In the genomic region with DNA sequence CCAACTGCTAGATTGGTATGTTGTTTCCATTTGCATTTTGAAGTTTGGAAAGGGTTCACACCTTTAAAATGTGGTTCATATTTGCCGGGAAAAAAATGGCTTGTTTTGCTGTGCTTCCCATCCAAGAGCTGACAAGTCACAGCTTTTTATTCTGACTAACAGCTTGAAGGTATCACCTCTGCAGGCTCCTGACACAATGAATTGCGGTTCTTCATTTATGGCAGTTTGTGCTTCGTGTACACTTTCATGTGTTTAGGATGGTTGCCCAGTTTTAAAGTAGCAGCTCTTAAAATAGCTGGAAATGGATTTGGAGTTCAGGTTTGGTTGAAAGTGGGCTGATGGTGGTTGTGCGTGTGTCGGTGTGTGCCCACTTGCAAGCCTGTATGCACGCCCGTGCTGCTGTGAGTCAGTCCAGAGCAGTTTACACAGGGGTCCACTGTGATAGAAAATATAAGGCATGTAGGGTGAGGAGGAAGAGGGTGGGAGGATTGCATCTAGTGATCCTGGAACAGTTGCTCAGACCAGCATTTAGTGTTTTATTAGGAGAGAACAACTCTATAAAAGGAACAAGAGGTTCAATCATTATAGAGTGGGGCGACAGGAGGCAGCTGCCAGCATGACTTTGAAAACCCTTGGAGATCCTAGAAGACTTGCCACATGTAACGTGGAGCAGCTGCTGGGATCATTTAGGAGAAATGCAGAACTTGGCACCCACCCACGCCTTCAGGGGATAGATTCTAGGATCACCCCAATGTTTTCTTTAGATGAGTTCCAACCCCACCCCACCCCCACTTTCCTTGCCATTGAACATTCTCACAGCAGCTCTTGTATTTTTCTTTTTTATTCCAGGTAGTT, we compare ENCODE assay signal across 20 cellular contexts.
DNase-seq lines count a peak whose midpoint lies in the region; ATAC-seq, FAIRE-seq and TF ChIP-seq lines count a peak whose summit lies in the region.
"Had no signal": no experiment of that assay in that cellular context is flagged by ENCODE, and none has a peak within 500 bp of the region (broad histone marks: within the 10 kb centered on the region; RNA-seq: fewer than 3 reads in every experiment).

No MANE protein-coding gene starts in this region.

- H3K36me3 Mint-ChIP-seq in nephron progenitor cell (ENCODE audit: low read depth) (no peaks in the 10 kb centered on the region), endodermal cell (ENCODE audit: low read depth) (no peaks in the 10 kb centered on the region)
- H3K36me3 Mint-ChIP-seq: type B pancreatic cell had no signal

- H3K36me3 ChIP-seq in fibroblast of lung (ENCODE audit: control insufficient read depth, insufficient read depth, low read length) (no peaks in the 10 kb centered on the region), endodermal cell (ENCODE audit: control insufficient read depth, insufficient read depth, low read length) (no peaks in the 10 kb centered on the region)
- H3K36me3 ChIP-seq: breast epithelium, HAP-1, sigmoid colon had no signal

- no peak overlapping the region for H2AFZ ChIP-seq in fibroblast of lung (ENCODE audit: low read length)

- H3K9me3 Mint-ChIP-seq in nephron progenitor cell (no peaks in the 10 kb centered on the region), endodermal cell (no peaks in the 10 kb centered on the region)
- H3K9me3 Mint-ChIP-seq: activated CD4-positive, alpha-beta T cell treated with anti-CD3 and anti-CD28 coated beads, Interleukin-2, amount 10 ng/mL, durations not matched to agents 7 days and 5 days; type B pancreatic cell had no signal

- WGBS in A549 (ENCODE audit: missing lambda C conversion rate), result 88% methylated on average over 10 of the region's 10 CpGs
- WGBS in endodermal cell (ENCODE audit: insufficient coverage in 1 of 2, insufficient read length in 1 of 2), 2 experiments, result 93% methylated on average over 4 to 10 of the region's 10 CpGs

- POLR2A ChIA-PET in A549 (lab: Yijun Ruan, JAX), result no interaction called here

- H3K4me3 ChIP-seq in A549, result no peak overlapping the region
- no peak overlapping the region for H3K4me3 ChIP-seq in LNCaP clone FGC (ENCODE audit: low read depth, low read length)
- H3K4me3 ChIP-seq in fibroblast of lung (replicated peaks in 1 of 4; ENCODE audit: control extremely low read depth in 1 of 4, insufficient read depth in 1 of 4, low read depth in 3 of 4, low read length in 4 of 4), result no peak overlapping the region
- no peak overlapping the region for H3K4me3 ChIP-seq in endodermal cell (ENCODE audit: low read length)
- H3K4me3 ChIP-seq: breast epithelium, HAP-1, sigmoid colon had no signal

- peaks cover 10% of the 10 kb centered on the region for H3K27me3 Mint-ChIP-seq in nephron progenitor cell (ENCODE audit: low read depth, poor library complexity)
- peaks cover 71% of the 10 kb centered on the region for H3K27me3 Mint-ChIP-seq in endodermal cell (ENCODE audit: insufficient read depth)
- H3K27me3 Mint-ChIP-seq: activated naive CD8-positive, alpha-beta T cell had no signal

- H3K9me3 ChIP-seq in A549 (no peaks in the 10 kb centered on the region), fibroblast of lung (ENCODE audit: control insufficient read depth, insufficient read depth, low read depth, low read length) (no peaks in the 10 kb centered on the region), endodermal cell (ENCODE audit: control insufficient read depth, low read length) (no peaks in the 10 kb centered on the region)
- H3K9me3 ChIP-seq: breast epithelium, HAP-1, sigmoid colon had no signal

- CTCF ChIA-PET in A549 (lab: Yijun Ruan, JAX), result interaction anchor here (1.0 to 2.1 kb wide), 5 partner anchors 8 to 111 kb away, joined by 3 to 7 read pairs (median 3); no protein-coding TSS in a partner anchor

- TF ChIP-seq POLR2A in A549 (IDR thresholded peaks at IDR 0.05; ENCODE audit: low read length), result no peak

- H3K4me2 ChIP-seq in A549 (no peak overlapping the region), fibroblast of lung (ENCODE audit: extremely low read depth, insufficient read depth, low read length) (peak overlapping the region; percentile 34)

- H3K27me3 ChIP-seq in fibroblast of lung (ENCODE audit: control insufficient read depth, insufficient read depth, low read length) (no peaks in the 10 kb centered on the region), endodermal cell (ENCODE audit: control insufficient read depth, insufficient read depth, low read length, poor library complexity, severe bottlenecking) (peaks cover 31% of the 10 kb centered on the region)
- H3K27me3 ChIP-seq: breast epithelium had no signal

- no peaks in the 10 kb centered on the region for H4K20me1 ChIP-seq in fibroblast of lung (ENCODE audit: control insufficient read depth, extremely low read depth, insufficient read depth, low read length)

- H3K4me1 Mint-ChIP-seq in nephron progenitor cell (peaks cover 64% of the 10 kb centered on the region), endodermal cell (peaks cover 20% of the 10 kb centered on the region)
- H3K4me1 Mint-ChIP-seq: activated CD4-positive, alpha-beta T cell treated with anti-CD3 and anti-CD28 coated beads, Interleukin-2, amount 10 ng/mL, durations not matched to agents 7 days and 5 days had no signal

- H3K9ac ChIP-seq in fibroblast of lung (ENCODE audit: insufficient read depth, low read length) (no peak overlapping the region), endodermal cell (ENCODE audit: extremely low read depth, low read length, poor library complexity, severe bottlenecking) (no peak overlapping the region)

- no peaks in the 10 kb centered on the region for H3K79me2 ChIP-seq in fibroblast of lung (ENCODE audit: control insufficient read depth, insufficient read depth, low read length)

- H3K4me3 Mint-ChIP-seq in nephron progenitor cell (no peak overlapping the region), endodermal cell (no peak overlapping the region)
- H3K4me3 Mint-ChIP-seq: activated CD4-positive, alpha-beta T cell treated with anti-CD3 and anti-CD28 coated beads, Interleukin-2, amount 10 ng/mL, durations not matched to agents 7 days and 5 days; activated naive CD8-positive, alpha-beta T cell; type B pancreatic cell had no signal

- H3K4me1 ChIP-seq in A549, result peaks cover 15% of the 10 kb centered on the region
- peaks cover 26% of the 10 kb centered on the region for H3K4me1 ChIP-seq in fibroblast of lung (ENCODE audit: control insufficient read depth, extremely low read depth, insufficient read depth, low read length)
- peaks cover 13% of the 10 kb centered on the region for H3K4me1 ChIP-seq in endodermal cell (ENCODE audit: control insufficient read depth, insufficient read depth, low read length)
- H3K4me1 ChIP-seq: breast epithelium, HAP-1 had no signal

- no peak for TF ChIP-seq EP300 in A549 (IDR thresholded peaks at IDR 0.05)

- H3K27ac Mint-ChIP-seq in nephron progenitor cell (peak overlapping the region; percentile 79), endodermal cell (no peak overlapping the region)
- H3K27ac Mint-ChIP-seq: activated CD4-positive, alpha-beta T cell treated with anti-CD3 and anti-CD28 coated beads, Interleukin-2, amount 10 ng/mL, durations not matched to agents 7 days and 5 days; activated naive CD8-positive, alpha-beta T cell; type B pancreatic cell had no signal

- ATAC-seq in A549 (no peak), GM21423 (IDR thresholded peaks at IDR 0.05; ENCODE audit: unreplicated experiment) (no peak), GM21619 (IDR thresholded peaks at IDR 0.05; ENCODE audit: unreplicated experiment) (no peak)
- ATAC-seq: HepG2 had no signal

- TF ChIP-seq RAD21 in A549 (conservative IDR thresholded peaks at IDR 0.05 in 1 of 2, IDR thresholded peaks at IDR 0.05 in 1 of 2), result no peak

- TF ChIP-seq CTCF in A549 (IDR thresholded peaks at IDR 0.05) (no peak), LNCaP clone FGC (IDR thresholded peaks at IDR 0.05; ENCODE audit: control insufficient read depth, extremely low read depth, insufficient read depth) (no peak), fibroblast of lung (conservative IDR thresholded peaks at IDR 0.05 in 1 of 2, IDR thresholded peaks at IDR 0.05 in 1 of 2; ENCODE audit: low read depth in 1 of 2, low read length in 2 of 2) (no peak), nephron progenitor cell (IDR thresholded peaks at IDR 0.05) (no peak), endodermal cell (conservative IDR thresholded peaks at IDR 0.05) (no peak)

- H3K27ac ChIP-seq in A549 (no peak overlapping the region), fibroblast of lung (ENCODE audit: insufficient read depth, low read length) (peak overlapping the region; percentile 8), endodermal cell (ENCODE audit: low read depth, low read length) (no peak overlapping the region)
- H3K27ac ChIP-seq: breast epithelium had no signal

- peak; percentile 77 for FAIRE-seq in A549 (lab: Jason Lieb, UNC)
- FAIRE-seq: frontal cortex, HepG2 had no signal

- DNase-seq in A549 (ENCODE audit: low read depth in 1 of 2, low spot score in 1 of 2) (no peak), LNCaP clone FGC (ENCODE audit: low read depth) (peak; percentile 92), fibroblast of lung (ENCODE audit: low read depth in 2 of 2) (peak; percentile 33 to 82), nephron progenitor cell (no peak), endodermal cell (no peak), NOMO-1 treated with dmso at 0.1 percent for 144 hours (lab: John Stamatoyannopoulos, UW; ENCODE audit: unreplicated experiment) (no peak)
- DNase-seq: activated CD4-positive, alpha-beta T cell treated with anti-CD3 and anti-CD28 coated beads, Interleukin-2, amount 10 ng/mL, durations not matched to agents 7 days and 5 days; activated T-cell treated with anti-CD3 and anti-CD28 coated beads, Interleukin-2, amount 50 U/mL, for 1 hour; mesendoderm; NCI-H1048; sigmoid colon; stimulated activated CD4-positive, alpha-beta T cell treated with anti-CD3 and anti-CD28 coated beads, Interleukin-4, amount 100 ng/mL, for 4 hours had no signal

TF ChIP-seq in A549, 52 proteins besides CTCF, POLR2A, EP300 and RAD21 (continues in another document):
- TF ChIP-seq NFE2L2 (conservative IDR thresholded peaks at IDR 0.05; ENCODE audit: low read length), result no peak
- no peak for TF ChIP-seq ZFP36 (IDR thresholded peaks at IDR 0.05; ENCODE audit: borderline replicate concordance, partially characterized antibody)
- no peak for TF ChIP-seq KDM1A (IDR thresholded peaks at IDR 0.05; ENCODE audit: low read depth)
- TF ChIP-seq ZSCAN20 (CRISPR knock-in tag; IDR thresholded peaks at IDR 0.05), result no peak
- no peak for TF ChIP-seq ESRRA (IDR thresholded peaks at IDR 0.05; ENCODE audit: borderline replicate concordance, low read length)
- no peak for TF ChIP-seq GATA3 (IDR thresholded peaks at IDR 0.05; ENCODE audit: borderline replicate concordance)
- TF ChIP-seq SREBF2 (IDR thresholded peaks at IDR 0.05), result no peak
- TF ChIP-seq CBX8 (IDR thresholded peaks at IDR 0.05), result no peak
- no peak for TF ChIP-seq RFX5 (IDR thresholded peaks at IDR 0.05)
- no peak for TF ChIP-seq TP53 (CRISPR knock-in tag; IDR thresholded peaks at IDR 0.05)
- no peak for TF ChIP-seq TFCP2L1 (CRISPR knock-in tag; IDR thresholded peaks at IDR 0.05)
- TF ChIP-seq, protein P1, sequence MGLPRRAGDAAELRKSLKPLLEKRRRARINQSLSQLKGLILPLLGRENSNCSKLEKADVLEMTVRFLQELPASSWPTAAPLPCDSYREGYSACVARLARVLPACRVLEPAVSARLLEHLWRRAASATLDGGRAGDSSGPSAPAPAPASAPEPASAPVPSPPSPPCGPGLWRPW (IDR thresholded peaks at IDR 0.05), result no peak
- TF ChIP-seq JUNB (IDR thresholded peaks at IDR 0.05), result no peak

Comparison
In these comparisons a context has a peak if more than half of its experiments do, and no peak if none do; other contexts are left out.
1. DNase-seq: peak in LNCaP clone FGC (single experiment) and fibroblast of lung (2 of 2); none in A549 (0 of 2), nephron progenitor cell (single experiment), endodermal cell (single experiment) and NOMO-1 treated with dmso at 0.1 percent for 144 hours (single experiment).